In genomic region chr7:98314469-98314868, GRCh38 we compare ENCODE assay signal across 14 cellular contexts. TPM values are rescaled to one million over a fixed set of nuclear protein-coding genes. Genes with fewer than 3 reads are reported as not detected.
DNase-seq lines count a peak whose midpoint lies in the region; ATAC-seq, FAIRE-seq and TF ChIP-seq lines count a peak whose summit lies in the region.
"Had no signal": no experiment of that assay in that cellular context is flagged by ENCODE, and none has a peak within 500 bp of the region (broad histone marks: within the 10 kb centered on the region; RNA-seq: fewer than 3 reads in every experiment).

No MANE protein-coding gene starts in this region.

- ATAC-seq in activated naive CD8-positive, alpha-beta T cell treated with anti-CD3 and anti-CD28 coated beads, Interleukin-2, amount 50 U/mL, for 24 hours = peak; percentile 49
- ATAC-seq in HG03342 (IDR thresholded peaks at IDR 0.05; ENCODE audit: unreplicated experiment) (peak; percentile 53), GM12878 (peak; percentile 76), HG03571 (IDR thresholded peaks at IDR 0.05; ENCODE audit: unreplicated experiment) (no peak)
- peak; percentile 81 to 86 for ATAC-seq in stimulated activated naive B cell treated with anti-CD40 and anti-IgM and Interleukin-4, amounts not matched to agents 10 μg/mL and 1 μg/mL and 100 μg/mL, for 72 hours (replicated peaks)
- ATAC-seq: Right ventricle myocardium inferior had no signal

- peak; percentile 8 for DNase-seq in activated naive CD8-positive, alpha-beta T cell treated with anti-CD3 and anti-CD28 coated beads, Interleukin-2, amount 50 U/mL, for 24 hours
- no peak for DNase-seq in activated naive CD8-positive, alpha-beta T cell treated with anti-CD3 and anti-CD28 coated beads for 36 hours
- DNase-seq in GM12878 (ENCODE audit: low read depth, low spot score) = no peak
- DNase-seq in stimulated activated naive B cell treated with anti-CD40 and anti-IgM and Interleukin-4, amounts not matched to agents 10 μg/mL and 1 μg/mL and 100 μg/mL, for 72 hours = peak; percentile 43
- no peak for DNase-seq in SKM-1 (lab: John Stamatoyannopoulos, UW; ENCODE audit: unreplicated experiment)
- no peak for DNase-seq in esophagus squamous epithelium (lab: John Stamatoyannopoulos, UW)
- DNase-seq: activated CD8-positive, alpha-beta memory T cell treated with anti-CD3 and anti-CD28 coated beads, Interleukin-2, amount 50 U/mL, for 48 hours; NCI-H510A treated with DMSO at 0.1 percent for 48 hours had no signal

- H3K27me3 ChIP-seq in GM12878 (replicated peaks in 1 of 2; ENCODE audit: control insufficient read depth in 2 of 2, insufficient read depth in 2 of 2, low read length in 1 of 2) (no peaks in the 10 kb centered on the region), esophagus squamous epithelium (no peaks in the 10 kb centered on the region)

- intact Hi-C loops in GM12878 (cut with micrococcal nuclease; ENCODE audit: unreplicated experiment) = no loop called here
- intact Hi-C loops in esophagus squamous epithelium (cut with DNase I) = no loop called here

- no peak for TF ChIP-seq RAD21 in GM12878 (IDR thresholded peaks at IDR 0.05; ENCODE audit: insufficient read depth, low read depth, low read length)

- H3K36me3 ChIP-seq in GM12878 (ENCODE audit: control insufficient read depth in 2 of 2, insufficient read depth in 2 of 2, low read length in 1 of 2) = peaks cover 0 to 14% of the 10 kb centered on the region in 2 experiments; a peak in 3 of 4 replicates
- H3K36me3 ChIP-seq in esophagus squamous epithelium = peaks cover 0 to 91% (median 0%) of the 10 kb centered on the region in 3 donors

- H3K9me3 Mint-ChIP-seq in activated naive CD8-positive, alpha-beta T cell treated with anti-CD3 and anti-CD28 coated beads, Interleukin-2, amount 50 U/mL, for 24 hours = no peaks in the 10 kb centered on the region
- peaks cover 2% of the 10 kb centered on the region for H3K9me3 Mint-ChIP-seq in activated naive CD8-positive, alpha-beta T cell treated with anti-CD3 and anti-CD28 coated beads for 36 hours
- peaks cover 0 to 6% of the 10 kb centered on the region in 2 donors for H3K9me3 Mint-ChIP-seq in stimulated activated naive B cell treated with anti-CD40 and anti-IgM and Interleukin-4, amounts not matched to agents 10 μg/mL and 1 μg/mL and 100 μg/mL, for 72 hours

- in situ Hi-C loops in GM12878 (cut with MboI) = no loop called here

- peaks cover 8% of the 10 kb centered on the region for H3K4me1 Mint-ChIP-seq in activated naive CD8-positive, alpha-beta T cell treated with anti-CD3 and anti-CD28 coated beads, Interleukin-2, amount 50 U/mL, for 24 hours
- H3K4me1 Mint-ChIP-seq in activated naive CD8-positive, alpha-beta T cell treated with anti-CD3 and anti-CD28 coated beads for 36 hours = no peaks in the 10 kb centered on the region
- H3K4me1 Mint-ChIP-seq in stimulated activated naive B cell treated with anti-CD40 and anti-IgM and Interleukin-4, amounts not matched to agents 10 μg/mL and 1 μg/mL and 100 μg/mL, for 72 hours = peaks cover 14 to 40% of the 10 kb centered on the region in 2 donors

- no peak overlapping the region for H3K9ac ChIP-seq in GM12878 (ENCODE audit: control insufficient read depth, insufficient read depth, low read length)

- POLR2A ChIA-PET in GM12878 (lab: Charles Lee) = interaction anchor here (0.5 kb wide), 1 partner anchor 24 kb away, joined by 6 read pairs; no protein-coding TSS in a partner anchor

- no peak for TF ChIP-seq EP300 in GM12878 (IDR thresholded peaks at IDR 0.05; ENCODE audit: borderline replicate concordance in 1 of 2, control insufficient read depth in 1 of 2, low read depth in 2 of 2, low read length in 2 of 2)

- H3K27ac Mint-ChIP-seq in activated naive CD8-positive, alpha-beta T cell treated with anti-CD3 and anti-CD28 coated beads, Interleukin-2, amount 50 U/mL, for 24 hours = no peak overlapping the region
- H3K27ac Mint-ChIP-seq in activated naive CD8-positive, alpha-beta T cell treated with anti-CD3 and anti-CD28 coated beads for 36 hours = no peak overlapping the region
- H3K27ac Mint-ChIP-seq in stimulated activated naive B cell treated with anti-CD40 and anti-IgM and Interleukin-4, amounts not matched to agents 10 μg/mL and 1 μg/mL and 100 μg/mL, for 72 hours = peak overlapping the region; percentile 77

- TF ChIP-seq CTCF in GM12878 (IDR thresholded peaks at IDR 0.05 in 2 of 3, conservative IDR thresholded peaks at IDR 0.05 in 1 of 3; ENCODE audit: control insufficient read depth in 2 of 3, extremely low read depth in 1 of 3, insufficient read depth in 1 of 3, low read depth in 3 of 3, low read length in 3 of 3) (no peak), esophagus squamous epithelium (IDR thresholded peaks at IDR 0.05) (no peak)

- 37% methylated on average over 11 of the region's 11 CpGs for WGBS in GM12878 (ENCODE audit: insufficient coverage, insufficient replicate concordance, low lambda C conversion rate, missing lambda C conversion rate)
- WGBS in esophagus squamous epithelium, 2 donors = 73 to 80% methylated on average over 5 to 7 of the region's 11 CpGs

- no peak overlapping the region for H3K4me3 Mint-ChIP-seq in activated naive CD8-positive, alpha-beta T cell treated with anti-CD3 and anti-CD28 coated beads, Interleukin-2, amount 50 U/mL, for 24 hours
- H3K4me3 Mint-ChIP-seq in activated naive CD8-positive, alpha-beta T cell treated with anti-CD3 and anti-CD28 coated beads for 36 hours = no peak overlapping the region
- H3K4me3 Mint-ChIP-seq in stimulated activated naive B cell treated with anti-CD40 and anti-IgM and Interleukin-4, amounts not matched to agents 10 μg/mL and 1 μg/mL and 100 μg/mL, for 72 hours = peak overlapping the region; percentile 54 to 57

- TF ChIP-seq POLR2A in GM12878 (IDR thresholded peaks at IDR 0.05; ENCODE audit: low read depth, low read length) (no peak), esophagus squamous epithelium (IDR thresholded peaks at IDR 0.05) (no peak)

- no TSS peak for BruUV-seq in GM12878 (replicated peaks; lab: Mats Ljungman, UMichigan)

- FAIRE-seq in GM12878 (lab: Jason Lieb, UNC) = peak; percentile 80
- FAIRE-seq: D721Med had no signal

- H3K4me3 ChIP-seq in GM12878 = no peak overlapping the region
- H3K4me3 ChIP-seq in esophagus squamous epithelium = no peak overlapping the region
- H3K4me3 ChIP-seq: thoracic aorta had no signal

- SMC1A ChIA-PET in GM12878 (lab: Charles Lee; ENCODE audit: uncharacterized antibody, unreplicated experiment) = interaction anchor here (1.1 to 1.5 kb wide), 3 partner anchors 15 to 87 kb away, joined by 3 to 6 read pairs (median 5); partner anchors contain the start of gene BAIAP2L1

- CTCF ChIA-PET in GM12878 (lab: Yijun Ruan, JAX) = interaction anchor here (0.9 kb wide), 1 partner anchor 87 kb away, joined by 3 read pairs; no protein-coding TSS in a partner anchor

- H3K27ac ChIP-seq in GM12878 (ENCODE audit: control insufficient read depth, insufficient read depth) = peak overlapping the region; percentile 39; the same call in 1 of the 2 replicates
- no peak overlapping the region for H3K27ac ChIP-seq in esophagus squamous epithelium
- H3K27ac ChIP-seq: 22Rv1, thoracic aorta had no signal

- peak overlapping the region; percentile 33; the same call in 1 of the 2 replicates for H3K4me2 ChIP-seq in GM12878 (ENCODE audit: control insufficient read depth, insufficient read depth)

- H3K36me3 Mint-ChIP-seq in activated naive CD8-positive, alpha-beta T cell treated with anti-CD3 and anti-CD28 coated beads, Interleukin-2, amount 50 U/mL, for 24 hours (ENCODE audit: low read depth) = peaks cover 2% of the 10 kb centered on the region
- peaks cover 4% of the 10 kb centered on the region for H3K36me3 Mint-ChIP-seq in activated naive CD8-positive, alpha-beta T cell treated with anti-CD3 and anti-CD28 coated beads for 36 hours
- peaks cover 21 to 31% of the 10 kb centered on the region in 2 donors for H3K36me3 Mint-ChIP-seq in stimulated activated naive B cell treated with anti-CD40 and anti-IgM and Interleukin-4, amounts not matched to agents 10 μg/mL and 1 μg/mL and 100 μg/mL, for 72 hours

- no peaks in the 10 kb centered on the region; the same call in 1 of the 3 replicates for H3K9me3 ChIP-seq in GM12878 (replicated peaks; ENCODE audit: control insufficient read depth, insufficient read depth, low read length)
- no peaks in the 10 kb centered on the region for H3K9me3 ChIP-seq in esophagus squamous epithelium
- H3K9me3 ChIP-seq: thoracic aorta had no signal

- peaks cover 2% of the 10 kb centered on the region for H3K27me3 Mint-ChIP-seq in activated naive CD8-positive, alpha-beta T cell treated with anti-CD3 and anti-CD28 coated beads, Interleukin-2, amount 50 U/mL, for 24 hours
- H3K27me3 Mint-ChIP-seq in activated naive CD8-positive, alpha-beta T cell treated with anti-CD3 and anti-CD28 coated beads for 36 hours = no peaks in the 10 kb centered on the region
- peaks cover 25 to 38% of the 10 kb centered on the region in 2 donors for H3K27me3 Mint-ChIP-seq in stimulated activated naive B cell treated with anti-CD40 and anti-IgM and Interleukin-4, amounts not matched to agents 10 μg/mL and 1 μg/mL and 100 μg/mL, for 72 hours

- H2AFZ ChIP-seq in GM12878 (ENCODE audit: control insufficient read depth, low read depth, low read length) = no peak overlapping the region

- H3K4me1 ChIP-seq in GM12878 (ENCODE audit: control insufficient read depth, insufficient read depth, low read length) (peaks cover 13% of the 10 kb centered on the region), esophagus squamous epithelium (no peaks in the 10 kb centered on the region)

- H3K79me2 ChIP-seq in GM12878 (ENCODE audit: control insufficient read depth, insufficient read depth, low read length) = no peaks in the 10 kb centered on the region

- RAD21 ChIA-PET in GM12878 (lab: Charles Lee; ENCODE audit: unreplicated experiment) = interaction anchor here (1.2 kb wide), 1 partner anchor 87 kb away, joined by 5 read pairs; the partner anchor contains the start of gene BAIAP2L1

- no peaks in the 10 kb centered on the region for H4K20me1 ChIP-seq in GM12878 (ENCODE audit: control insufficient read depth, insufficient read depth)

RNA-seq across cellular contexts. Expression of gene BRI3, which starts 33.0 kb away (rescaled TPM):
- 10 to 100 TPM; 51.3 to 52.3 TPM for total RNA-seq in activated naive CD8-positive, alpha-beta T cell treated with anti-CD3 and anti-CD28 coated beads for 36 hours
- total RNA-seq in GM12878 (2013; cell fraction: nucleolus; rRNA removed) = 14.2 and 15.0 TPM in 2 replicates
- total RNA-seq in GM12878 (2014; rRNA removed) (22.6 and 23.2 TPM in 2 replicates), GM12878 (2014; rRNA removed; fragmentation: Illumina TruSeq; extraction: Trizol) (17.7 and 21.0 TPM in 2 replicates), GM12878 (2021) (50.9 and 56.3 TPM in 2 replicates), esophagus squamous epithelium (10 to 100 TPM; 11.2 to 36.2 (median 23.3) TPM)
- polyA plus RNA-seq in GM12878 (2011; ENCODE audit: low read depth) = 26.9 TPM
- polyA plus RNA-seq in GM12878 (2011; rRNA removed) (28.3 and 39.9 TPM in 2 replicates), GM12878 (2014; fragmentation: Illumina TruSeq; extraction: Trizol) (9.9 and 15.9 TPM in 2 replicates), GM12878 (2014; fragmentation: Nextera tagmentation; extraction: Ambion mirVana) (10 to 100 TPM in 1 of 2 experiments, 1 to 10 TPM in 1; 4.5 to 22.1 TPM), GM12878 (2014; rRNA removed) (38.4 and 38.5 TPM in 2 replicates), GM12878 (2016; fragmentation: Nextera tagmentation; extraction: Ambion mirVana) (10 to 100 TPM in 1 of 2 experiments, 1 to 10 TPM in 1; 6.4 to 12.9 TPM)
- 40.9 and 48.1 TPM in 2 replicates for polyA plus RNA-seq in GM12878 (2011; cell fraction: cytosol; rRNA removed)
- 26.4 and 31.1 TPM in 2 replicates for polyA plus RNA-seq in GM12878 (2011; cell fraction: nucleus; rRNA removed)
- polyA plus RNA-seq in GM12878 (2012) = 47.7 and 73.7 TPM in 2 replicates
- polyA minus RNA-seq in GM12878 (2011; rRNA and poly(A)+ RNA removed) = 18.6 and 27.7 TPM in 2 replicates
- 18.7 and 23.3 TPM in 2 replicates for polyA minus RNA-seq in GM12878 (2011; cell fraction: cytosol; rRNA and poly(A)+ RNA removed)
- polyA minus RNA-seq in GM12878 (2011; cell fraction: nucleus; rRNA and poly(A)+ RNA removed) = 13.7 and 24.1 TPM in 2 replicates

Comparison
In these comparisons a context has a peak if more than half of its experiments do, and no peak if none do; other contexts are left out.
1. DNase-seq: peak in activated naive CD8-positive, alpha-beta T cell treated with anti-CD3 and anti-CD28 coated beads, Interleukin-2, amount 50 U/mL, for 24 hours (single experiment) and stimulated activated naive B cell treated with anti-CD40 and anti-IgM and Interleukin-4, amounts not matched to agents 10 μg/mL and 1 μg/mL and 100 μg/mL, for 72 hours (single experiment); none in activated naive CD8-positive, alpha-beta T cell treated with anti-CD3 and anti-CD28 coated beads for 36 hours (single experiment), GM12878 (single experiment), SKM-1 (single experiment) and esophagus squamous epithelium (single experiment).
2. H3K4me3 Mint-ChIP-seq: peak in stimulated activated naive B cell treated with anti-CD40 and anti-IgM and Interleukin-4, amounts not matched to agents 10 μg/mL and 1 μg/mL and 100 μg/mL, for 72 hours (2 of 2); none in activated naive CD8-positive, alpha-beta T cell treated with anti-CD3 and anti-CD28 coated beads, Interleukin-2, amount 50 U/mL, for 24 hours (single experiment) and activated naive CD8-positive, alpha-beta T cell treated with anti-CD3 and anti-CD28 coated beads for 36 hours (single experiment).